13 cellular contexts compared by ENCODE assay signal in the genomic region with DNA sequence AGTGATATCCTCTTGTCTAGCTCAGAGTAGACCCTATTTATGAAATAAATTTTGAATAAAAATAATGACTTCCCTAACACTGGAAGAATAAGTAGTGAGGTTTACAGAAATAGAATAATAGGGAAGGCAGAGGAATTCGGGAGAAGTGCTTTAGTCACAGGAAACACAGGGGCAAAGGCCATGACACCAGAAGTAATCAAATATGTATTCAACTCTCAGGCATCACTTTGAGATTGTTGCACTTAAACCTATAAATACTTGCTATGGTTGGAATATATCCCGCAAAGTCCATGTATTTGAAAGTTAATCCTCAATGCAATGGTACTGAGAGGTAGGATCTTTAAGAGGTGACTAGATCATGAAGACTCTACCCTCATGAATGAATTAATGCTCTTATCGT.
DNase-seq lines count a peak whose midpoint lies in the region; ATAC-seq and TF ChIP-seq lines count a peak whose summit lies in the region.
"Had no signal": no experiment of that assay in that cellular context is flagged by ENCODE, and none has a peak within 500 bp of the region (broad histone marks: within the 10 kb centered on the region; RNA-seq: fewer than 3 reads in every experiment).

No MANE protein-coding gene starts in this region.

- H3K4me2 ChIP-seq in osteoblast (ENCODE audit: insufficient read depth, low read length) (no peak overlapping the region), PC-3 (ENCODE audit: low read length) (no peak overlapping the region)

- H3K4me1 ChIP-seq in osteoblast (ENCODE audit: insufficient read depth, low read length), result peaks cover 3% of the 10 kb centered on the region
- no peaks in the 10 kb centered on the region for H3K4me1 ChIP-seq in PC-3 (ENCODE audit: insufficient read depth, low read length)
- H3K4me1 ChIP-seq: Caco-2 had no signal

- H3K9me2 ChIP-seq in PC-3 (replicated peaks; ENCODE audit: low read length), result no peaks in the 10 kb centered on the region

- H3K9ac ChIP-seq in PC-3 (ENCODE audit: low read length), result no peak overlapping the region

- TF ChIP-seq POLR2A in lower leg skin (IDR thresholded peaks at IDR 0.05), result no peak

- peaks cover under 1% of the 10 kb centered on the region for H3K9me3 Mint-ChIP-seq in chondrocyte (ENCODE audit: low read depth)
- H3K9me3 Mint-ChIP-seq: CD4-positive, alpha-beta T cell had no signal

- no TSS peak for BruUV-seq in PC-3 (replicated peaks; lab: Mats Ljungman, UMichigan)

- H3K4me3 Mint-ChIP-seq in chondrocyte (ENCODE audit: unreplicated experiment), result no peak overlapping the region
- H3K4me3 Mint-ChIP-seq: CD4-positive, alpha-beta T cell; H9 had no signal

- no peak for TF ChIP-seq CTCF in osteoblast (IDR thresholded peaks at IDR 0.05; ENCODE audit: extremely low read depth, low read depth, low read length)
- no peak for TF ChIP-seq CTCF in PC-3 (conservative IDR thresholded peaks at IDR 0.05; ENCODE audit: low read depth, low read length)
- TF ChIP-seq CTCF in lower leg skin (IDR thresholded peaks at IDR 0.05), result no peak
- no peak for TF ChIP-seq CTCF in chondrocyte (IDR thresholded peaks at IDR 0.05)

- H3K27me3 ChIP-seq in osteoblast (ENCODE audit: insufficient read depth, low read length) (no peaks in the 10 kb centered on the region), PC-3 (ENCODE audit: low read length) (no peaks in the 10 kb centered on the region)

- H3F3A ChIP-seq in PC-3 (ENCODE audit: low read length, unreplicated experiment), result no peaks in the 10 kb centered on the region

- peak; percentile 22 for DNase-seq in ELR (ENCODE audit: low read depth)
- DNase-seq in LHCN-M2 (ENCODE audit: low read depth), result peak; percentile 63
- no peak for DNase-seq in osteoblast (ENCODE audit: insufficient read length, low spot score, missing footprints)
- DNase-seq in PC-3, result no peak
- no peak for DNase-seq in lower leg skin (ENCODE audit: low spot score in 2 of 2)
- no peak for DNase-seq in chondrocyte (ENCODE audit: low spot score)
- DNase-seq: AML-193; Caco-2; CD4-positive, alpha-beta T cell; GF-D8; GOT3; H9 had no signal

- no peak for ATAC-seq in PC-3

- H3K79me2 ChIP-seq in osteoblast (ENCODE audit: insufficient read depth, low read length) (no peaks in the 10 kb centered on the region), PC-3 (ENCODE audit: low read length) (no peaks in the 10 kb centered on the region)

- intact Hi-C loops in PC-3 (cut with micrococcal nuclease), result no loop called here
- intact Hi-C loops in lower leg skin (cut with DNase I; ENCODE audit: low total_unique reads), result no loop called here

- H3K27me3 Mint-ChIP-seq in chondrocyte (ENCODE audit: low read depth), result no peaks in the 10 kb centered on the region

- POLR2A ChIA-PET in PC-3 (lab: Charles Lee; ENCODE audit: unreplicated experiment), result no interaction called here

- H3K36me3 ChIP-seq in osteoblast (ENCODE audit: insufficient read depth, low read length), result no peaks in the 10 kb centered on the region
- no peaks in the 10 kb centered on the region for H3K36me3 ChIP-seq in PC-3 (ENCODE audit: low read depth, low read length)

- no peaks in the 10 kb centered on the region for H3K4me1 Mint-ChIP-seq in chondrocyte (ENCODE audit: low read depth)
- H3K4me1 Mint-ChIP-seq: H9 had no signal

- H3K4me3 ChIP-seq in osteoblast (ENCODE audit: insufficient read depth, low read length) (no peak overlapping the region), PC-3 (ENCODE audit: low read length) (no peak overlapping the region), lower leg skin (ENCODE audit: low read depth, poor library complexity, severe bottlenecking) (no peak overlapping the region)

- CTCF ChIA-PET in PC-3 (lab: Charles Lee), result no interaction called here

- H2AFZ ChIP-seq in osteoblast (ENCODE audit: low read length) (peak overlapping the region; percentile 3), PC-3 (ENCODE audit: low read length) (no peak overlapping the region)

- 86 to 87% methylated on average over 3 of the region's 3 CpGs for WGBS in lower leg skin, 2 donors

- no peaks in the 10 kb centered on the region for H3K36me3 Mint-ChIP-seq in chondrocyte (ENCODE audit: low read depth)

- no peak overlapping the region for H3K27ac Mint-ChIP-seq in chondrocyte (ENCODE audit: unreplicated experiment)
- H3K27ac Mint-ChIP-seq: CD4-positive, alpha-beta T cell; H9 had no signal

- H3K27ac ChIP-seq in osteoblast (ENCODE audit: low read depth, low read length), result no peak overlapping the region
- no peak overlapping the region for H3K27ac ChIP-seq in PC-3 (ENCODE audit: low read length)
- H3K27ac ChIP-seq: C4-2B had no signal

- H4K20me1 ChIP-seq in osteoblast (ENCODE audit: insufficient read depth, low read length) (no peaks in the 10 kb centered on the region), PC-3 (ENCODE audit: low read length) (no peaks in the 10 kb centered on the region)

- H3K9me3 ChIP-seq in osteoblast (ENCODE audit: low read depth, low read length) (no peaks in the 10 kb centered on the region), PC-3 (ENCODE audit: low read length) (no peaks in the 10 kb centered on the region)
- H3K9me3 ChIP-seq: Caco-2 had no signal

Comparison
In these comparisons a context has a peak if more than half of its experiments do, and no peak if none do; other contexts are left out.
1. DNase-seq: peak in ELR (single experiment) and LHCN-M2 (single experiment); none in osteoblast (single experiment), PC-3 (single experiment), lower leg skin (0 of 2) and chondrocyte (single experiment).